Comparison of ENCODE assay signal across 10 cellular contexts in genomic region chr3:47664519-47664918, GRCh38.
DNase-seq lines count a peak whose midpoint lies in the region; ATAC-seq and TF ChIP-seq lines count a peak whose summit lies in the region.
"Had no signal": no experiment of that assay in that cellular context is flagged by ENCODE, and none has a peak within 500 bp of the region (broad histone marks: within the 10 kb centered on the region; RNA-seq: fewer than 3 reads in every experiment).

No MANE protein-coding gene starts in this region.

- peak; percentile 13 for DNase-seq in AG09309 (ENCODE audit: low read depth)
- no peak for DNase-seq in GM13977 (ENCODE audit: low spot score)
- peak; percentile 24 for DNase-seq in RPMI7951 (ENCODE audit: low read depth)
- peak; percentile 26 for DNase-seq in glomerular visceral epithelial cell (ENCODE audit: extremely low spot score)
- no peak for DNase-seq in DMS79 (lab: John Stamatoyannopoulos, UW)
- DNase-seq in NCI-H2227 treated with DMSO at 0.1 percent for 48 hours (lab: John Stamatoyannopoulos, UW) = no peak
- DNase-seq: activated T-cell treated with anti-CD3 and anti-CD28 coated beads, Interleukin-2, amount 50 U/mL, for 72 hours; posterior cingulate gyrus had no signal

- in situ Hi-C loops in GM13977 (cut with MboI; ENCODE audit: low pct_unique_long_range_greater_than_20kb, low sequenced_read_pairs, unreplicated experiment) = no loop called here

- ATAC-seq in GM21423 (IDR thresholded peaks at IDR 0.05; ENCODE audit: unreplicated experiment) (no peak), HG03378 (IDR thresholded peaks at IDR 0.05; ENCODE audit: unreplicated experiment) (no peak)
- ATAC-seq: activated T-cell treated with anti-CD3 and anti-CD28 coated beads, Interleukin-2, amount 50 U/mL, for 72 hours had no signal

- no peak overlapping the region for H3K4me3 ChIP-seq in AG09309 (ENCODE audit: control insufficient read depth, low read depth, low read length)

- TF ChIP-seq CTCF in AG09309 (IDR thresholded peaks at IDR 0.05; ENCODE audit: control insufficient read depth, insufficient read depth, low read depth, low read length, missing control alignments) = peak; percentile 42
- TF ChIP-seq CTCF in GM13977 (IDR thresholded peaks at IDR 0.05; ENCODE audit: extremely low read depth, insufficient read depth, missing control alignments) = peak; percentile 18

Comparison
In these comparisons a context has a peak if more than half of its experiments do, and no peak if none do; other contexts are left out.
1. DNase-seq: peak in AG09309 (single experiment), RPMI7951 (single experiment) and glomerular visceral epithelial cell (single experiment); none in GM13977 (single experiment), DMS79 (single experiment) and NCI-H2227 treated with DMSO at 0.1 percent for 48 hours (single experiment).